Comparison of ENCODE assay signal across 18 cellular contexts in the genomic region with DNA sequence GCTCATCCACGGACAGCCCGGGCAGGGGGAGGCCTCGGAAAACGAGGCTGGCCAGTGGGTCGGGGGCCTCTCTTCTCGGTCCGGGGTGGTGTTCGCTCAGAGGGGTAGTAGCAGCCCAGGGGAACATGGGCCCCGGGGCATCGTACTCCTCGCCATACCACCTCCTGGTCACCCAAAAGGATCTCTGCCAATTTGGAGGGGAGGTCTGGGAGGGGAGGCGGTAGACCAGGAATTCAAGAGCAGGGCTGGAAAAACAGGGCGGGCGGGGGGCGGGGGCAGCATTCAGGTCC.
DNase-seq lines count a peak whose midpoint lies in the region; ATAC-seq and TF ChIP-seq lines count a peak whose summit lies in the region.
"Had no signal": no experiment of that assay in that cellular context is flagged by ENCODE, and none has a peak within 500 bp of the region (broad histone marks: within the 10 kb centered on the region; RNA-seq: fewer than 3 reads in every experiment).

No MANE protein-coding gene starts in this region.

- no peaks in the 10 kb centered on the region for H3K27me3 Mint-ChIP-seq in activated CD4-positive, alpha-beta T cell treated with anti-CD3 and anti-CD28 coated beads, Interleukin-2, amount 10 ng/mL, durations not matched to agents 24 days and 14 days
- H3K27me3 Mint-ChIP-seq: CD4-positive, alpha-beta memory T cell had no signal

- H3K27ac Mint-ChIP-seq in activated CD4-positive, alpha-beta T cell treated with anti-CD3 and anti-CD28 coated beads, Interleukin-2, amount 10 ng/mL, durations not matched to agents 24 days and 14 days, result no peak overlapping the region
- H3K27ac Mint-ChIP-seq: CD4-positive, alpha-beta memory T cell had no signal

- peaks cover 6% of the 10 kb centered on the region for H3K36me3 ChIP-seq in cardiac muscle cell
- H3K36me3 ChIP-seq in left ventricle myocardium inferior, result peaks cover 72% of the 10 kb centered on the region
- no peaks in the 10 kb centered on the region for H3K36me3 ChIP-seq in iPS-15b (ENCODE audit: control insufficient read depth, insufficient read depth, low read length)
- H3K36me3 ChIP-seq in trophoblast cell (ENCODE audit: control insufficient read depth in 1 of 2, insufficient read depth in 2 of 2, low read length in 2 of 2), result peaks cover 26 to 35% of the 10 kb centered on the region in 2 experiments

- H3K23ac ChIP-seq in trophoblast cell (ENCODE audit: low read length), result no peak overlapping the region

- no peak overlapping the region for H3K14ac ChIP-seq in trophoblast cell (ENCODE audit: low read length)

- peak overlapping the region; percentile 2 for H3K4me2 ChIP-seq in trophoblast cell (ENCODE audit: low read length)
- H3K4me2 ChIP-seq: KMS-11, PC-9 had no signal

- no peaks in the 10 kb centered on the region for H3K27me3 ChIP-seq in cardiac muscle cell
- no peaks in the 10 kb centered on the region for H3K27me3 ChIP-seq in left ventricle myocardium inferior (ENCODE audit: low read depth)
- peaks cover 12% of the 10 kb centered on the region for H3K27me3 ChIP-seq in iPS-15b (ENCODE audit: control insufficient read depth, insufficient read depth, low read length)
- no peaks in the 10 kb centered on the region for H3K27me3 ChIP-seq in trophoblast cell (ENCODE audit: insufficient read depth, low read length)

- H3K9me3 Mint-ChIP-seq in activated CD4-positive, alpha-beta T cell treated with anti-CD3 and anti-CD28 coated beads, Interleukin-2, amount 10 ng/mL, durations not matched to agents 24 days and 14 days, result no peaks in the 10 kb centered on the region

- H3K9ac ChIP-seq in iPS-15b (ENCODE audit: low read depth, low read length) (no peak overlapping the region), trophoblast cell (ENCODE audit: low read length) (no peak overlapping the region)
- H3K9ac ChIP-seq: KMS-11 had no signal

- H2BK5ac ChIP-seq in trophoblast cell (ENCODE audit: low read depth, low read length, poor library complexity), result no peak overlapping the region

- no peaks in the 10 kb centered on the region for H3K79me2 ChIP-seq in trophoblast cell (ENCODE audit: control insufficient read depth, insufficient read depth, low read length, poor library complexity)

- H3K4me1 Mint-ChIP-seq in activated CD4-positive, alpha-beta T cell treated with anti-CD3 and anti-CD28 coated beads, Interleukin-2, amount 10 ng/mL, durations not matched to agents 24 days and 14 days, result peaks cover 13% of the 10 kb centered on the region

- no peak for DNase-seq in cardiac muscle cell (ENCODE audit: low read depth in 1 of 2, low spot score in 1 of 2)
- no peak for DNase-seq in left ventricle myocardium inferior
- no peak for DNase-seq in trophoblast cell
- DNase-seq in HuH-7 (ENCODE audit: low spot score), result no peak
- DNase-seq in GOT3 (lab: John Stamatoyannopoulos, UW), result no peak
- no peak for DNase-seq in activated CD4-positive, alpha-beta T cell treated with anti-CD3 and anti-CD28 coated beads, Interleukin-2, amount 10 ng/mL, durations not matched to agents 24 days and 14 days
- DNase-seq: 8988T; CD4-positive, alpha-beta memory T cell; DMS79 treated with DMSO at 0.1 percent for 48 hours; NCI-H1048; NCI-H1436 treated with DMSO at 0.1 percent for 48 hours; NCI-H2081 treated with DMSO at 0.1 percent for 48 hours; NCI-H510A; NCI-H774; PC-9 had no signal

- H3K9me3 ChIP-seq in cardiac muscle cell (ENCODE audit: low read depth), result no peaks in the 10 kb centered on the region
- peaks cover 1% of the 10 kb centered on the region for H3K9me3 ChIP-seq in left ventricle myocardium inferior (replicated peaks)
- H3K9me3 ChIP-seq in iPS-15b (ENCODE audit: control insufficient read depth, insufficient read depth, low read length), result no peaks in the 10 kb centered on the region
- peaks cover 5% of the 10 kb centered on the region for H3K9me3 ChIP-seq in trophoblast cell (ENCODE audit: insufficient read depth, low read depth, low read length)

- no peak overlapping the region for H3K18ac ChIP-seq in trophoblast cell (ENCODE audit: low read length)

- H3K4me1 ChIP-seq in cardiac muscle cell (ENCODE audit: low read depth) (peaks cover 31% of the 10 kb centered on the region), left ventricle myocardium inferior (peaks cover 24% of the 10 kb centered on the region), iPS-15b (ENCODE audit: control insufficient read depth, insufficient read depth, low read length) (peaks cover 4% of the 10 kb centered on the region), trophoblast cell (ENCODE audit: control insufficient read depth in 1 of 2, insufficient read depth in 2 of 2, low read length in 2 of 2) (peaks cover 21 to 30% of the 10 kb centered on the region in 2 experiments)

- peaks cover 43% of the 10 kb centered on the region for H3K36me3 Mint-ChIP-seq in activated CD4-positive, alpha-beta T cell treated with anti-CD3 and anti-CD28 coated beads, Interleukin-2, amount 10 ng/mL, durations not matched to agents 24 days and 14 days (ENCODE audit: low read depth)

- no peak overlapping the region for H4K91ac ChIP-seq in trophoblast cell (ENCODE audit: low read depth, low read length)

- intact Hi-C loops in left ventricle myocardium inferior (cut with micrococcal nuclease), result no loop called here
- intact Hi-C loops in activated CD4-positive, alpha-beta T cell treated with anti-CD3 and anti-CD28 coated beads, Interleukin-2, amount 10 ng/mL, durations not matched to agents 24 days and 14 days (cut with micrococcal nuclease), result no loop called here

- H3K79me1 ChIP-seq in trophoblast cell (ENCODE audit: low read length), result peaks cover 2% of the 10 kb centered on the region

- no peak for ATAC-seq in GM19452 (IDR thresholded peaks at IDR 0.05; ENCODE audit: unreplicated experiment)

- TF ChIP-seq CTCF in cardiac muscle cell (IDR thresholded peaks at IDR 0.05; ENCODE audit: low read depth, low read length), result no peak
- no peak for TF ChIP-seq CTCF in left ventricle myocardium inferior (IDR thresholded peaks at IDR 0.05; ENCODE audit: borderline replicate concordance)

- peak overlapping the region; percentile 68 for H3K27ac ChIP-seq in cardiac muscle cell
- no peak overlapping the region for H3K27ac ChIP-seq in left ventricle myocardium inferior (replicated peaks)
- no peak overlapping the region for H3K27ac ChIP-seq in trophoblast cell (ENCODE audit: low read depth, low read length)
- H3K27ac ChIP-seq: KMS-11, PC-9 had no signal

- no peak overlapping the region for H2AK5ac ChIP-seq in trophoblast cell (ENCODE audit: low read length)

- H2AFZ ChIP-seq in trophoblast cell (ENCODE audit: insufficient read depth, low read length, poor library complexity), result no peak overlapping the region
- H2AFZ ChIP-seq: PC-9 had no signal

- no peak overlapping the region for H4K12ac ChIP-seq in trophoblast cell (ENCODE audit: low read depth, low read length)

- no peak overlapping the region for H2BK120ac ChIP-seq in trophoblast cell (ENCODE audit: insufficient read depth, low read length, poor library complexity)

- H4K8ac ChIP-seq in trophoblast cell (ENCODE audit: low read depth, low read length), result no peak overlapping the region

- H3K4ac ChIP-seq in trophoblast cell (ENCODE audit: low read depth, low read length), result no peak overlapping the region

- no CpG with 5 or more reads among the region's 15 CpGs for WGBS in trophoblast cell (ENCODE audit: extremely low coverage, insufficient coverage, insufficient read length)

- H2BK12ac ChIP-seq in trophoblast cell (ENCODE audit: low read length), result no peak overlapping the region

- H3K4me3 ChIP-seq in cardiac muscle cell, result no peak overlapping the region
- H3K4me3 ChIP-seq in left ventricle myocardium inferior, result no peak overlapping the region
- H3K4me3 ChIP-seq in iPS-15b (ENCODE audit: low read depth, low read length), result peak overlapping the region; percentile 18
- no peak overlapping the region for H3K4me3 ChIP-seq in trophoblast cell (ENCODE audit: low read depth, low read length)
- H3K4me3 ChIP-seq: PC-9 had no signal

- no peak overlapping the region for H3K4me3 Mint-ChIP-seq in activated CD4-positive, alpha-beta T cell treated with anti-CD3 and anti-CD28 coated beads, Interleukin-2, amount 10 ng/mL, durations not matched to agents 24 days and 14 days
- H3K4me3 Mint-ChIP-seq: CD4-positive, alpha-beta memory T cell had no signal
